In the genomic region with DNA sequence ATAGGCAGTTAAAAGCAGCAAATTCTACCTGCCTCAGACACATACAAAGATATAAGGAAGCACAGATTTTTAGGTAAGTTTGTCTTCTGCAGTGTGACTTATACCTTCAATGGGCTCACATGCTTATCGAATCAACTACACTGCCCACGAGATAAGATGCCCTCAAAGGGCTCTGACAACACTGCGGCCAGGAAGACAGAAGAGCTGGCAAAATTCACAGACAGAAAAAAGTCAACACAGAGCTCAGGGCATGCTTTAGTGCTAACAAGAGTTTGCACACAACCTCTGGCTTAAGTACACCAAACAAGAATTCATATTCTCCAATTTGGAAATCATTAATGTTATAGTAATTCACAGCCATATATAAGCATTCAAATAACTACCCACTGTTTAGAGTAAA, we compare ENCODE assay signal across 11 cellular contexts.
"Had no signal": no experiment of that assay in that cellular context is flagged by ENCODE, and none has a peak within 500 bp of the region (broad histone marks: within the 10 kb centered on the region; RNA-seq: fewer than 3 reads in every experiment).

No MANE protein-coding gene starts in this region.

- DNase-seq: activated CD4-positive, alpha-beta T cell treated with anti-CD3 and anti-CD28 coated beads for 1 hour; activated naive CD4-positive, alpha-beta T cell treated with anti-CD3 and anti-CD28 coated beads, Interleukin-2, amount 10 ng/mL, durations not matched to agents 7 days and 5 days; amniotic stem cell; body of pancreas; glutamatergic neuron; stimulated activated CD4-positive, alpha-beta T cell treated with anti-CD3 and anti-CD28 coated beads, Interleukin-2, amount 100 ng/mL, for 48 hours; upper lobe of left lung had no signal

- H3K9me3 Mint-ChIP-seq: activated naive CD4-positive, alpha-beta T cell treated with anti-CD3 and anti-CD28 coated beads, Interleukin-2, amount 10 ng/mL, durations not matched to agents 7 days and 5 days; activated T-helper 2 cell treated with anti-CD3 and anti-CD28 coated beads, Interferon-gamma antibody, Interleukin-2, Interleukin-4, amounts not matched to agents 10 μg/mL and 5 μg/mL and 100 μg/mL, durations not matched to agents 14 hours and 24 hours and 36 hours; stimulated activated naive CD8-positive, alpha-beta T cell treated with anti-CD3 and anti-CD28 coated beads, Interleukin-15, Interleukin-2, amounts not matched to agents 100 ng/mL and 50 ng/mL, for 24 hours had no signal

- H3K27ac ChIP-seq: body of pancreas, esophagus muscularis mucosa, prostate gland, upper lobe of left lung had no signal

- H3K36me3 ChIP-seq: prostate gland had no signal

- ATAC-seq: body of pancreas had no signal

- H3K27me3 Mint-ChIP-seq: activated naive CD4-positive, alpha-beta T cell treated with anti-CD3 and anti-CD28 coated beads, Interleukin-2, amount 10 ng/mL, durations not matched to agents 7 days and 5 days; stimulated activated naive CD8-positive, alpha-beta T cell treated with anti-CD3 and anti-CD28 coated beads, Interleukin-15, Interleukin-2, amounts not matched to agents 100 ng/mL and 50 ng/mL, for 24 hours had no signal

- H3K27ac Mint-ChIP-seq: activated naive CD4-positive, alpha-beta T cell treated with anti-CD3 and anti-CD28 coated beads, Interleukin-2, amount 10 ng/mL, durations not matched to agents 7 days and 5 days; activated T-helper 2 cell treated with anti-CD3 and anti-CD28 coated beads, Interferon-gamma antibody, Interleukin-2, Interleukin-4, amounts not matched to agents 10 μg/mL and 5 μg/mL and 100 μg/mL, durations not matched to agents 14 hours and 24 hours and 36 hours; stimulated activated naive CD8-positive, alpha-beta T cell treated with anti-CD3 and anti-CD28 coated beads, Interleukin-15, Interleukin-2, amounts not matched to agents 100 ng/mL and 50 ng/mL, for 24 hours had no signal

- H3K4me3 ChIP-seq: body of pancreas, esophagus muscularis mucosa, prostate gland, upper lobe of left lung had no signal

- H3K27me3 ChIP-seq: body of pancreas, esophagus muscularis mucosa, upper lobe of left lung had no signal

- H3K9me3 ChIP-seq: body of pancreas, esophagus muscularis mucosa, prostate gland, upper lobe of left lung had no signal

- H3K4me3 Mint-ChIP-seq: activated naive CD4-positive, alpha-beta T cell treated with anti-CD3 and anti-CD28 coated beads, Interleukin-2, amount 10 ng/mL, durations not matched to agents 7 days and 5 days; stimulated activated naive CD8-positive, alpha-beta T cell treated with anti-CD3 and anti-CD28 coated beads, Interleukin-15, Interleukin-2, amounts not matched to agents 100 ng/mL and 50 ng/mL, for 24 hours had no signal

- H3K4me1 ChIP-seq: prostate gland had no signal
